In genomic region chr13:77916481-77916880, GRCh38 we compare ENCODE assay signal across 1 cellular context.
TF ChIP-seq lines count a peak whose summit lies in the region.

No MANE protein-coding gene starts in this region.

TF ChIP-seq in IMR-90, 13 proteins besides CTCF, POLR2A, EP300 and RAD21 (continued from another document):
- no peak for TF ChIP-seq USF2 (IDR thresholded peaks at IDR 0.05; ENCODE audit: low read depth, low read length)
- no peak for TF ChIP-seq RFX5 (IDR thresholded peaks at IDR 0.05; ENCODE audit: low read depth, low read length)
- no peak for TF ChIP-seq MXI1 (IDR thresholded peaks at IDR 0.05; ENCODE audit: borderline replicate concordance, low read depth, low read length)
- TF ChIP-seq RCOR1 (IDR thresholded peaks at IDR 0.05; ENCODE audit: insufficient replicate concordance, low read length) = no peak
- no peak for TF ChIP-seq BHLHE40 (IDR thresholded peaks at IDR 0.05; ENCODE audit: low read depth, low read length)
- no peak for TF ChIP-seq FOS (IDR thresholded peaks at IDR 0.05; ENCODE audit: low read depth, low read length)
- no peak for TF ChIP-seq SMC3 (IDR thresholded peaks at IDR 0.05; ENCODE audit: low read depth, low read length)
- no peak for TF ChIP-seq NFE2L2 (IDR thresholded peaks at IDR 0.05; ENCODE audit: low read depth, low read length)
- no peak for TF ChIP-seq CEBPB (IDR thresholded peaks at IDR 0.05; ENCODE audit: low read depth, low read length)
- TF ChIP-seq CHD1 (IDR thresholded peaks at IDR 0.05; ENCODE audit: low read depth, low read length) = no peak
- TF ChIP-seq MAZ (IDR thresholded peaks at IDR 0.05; ENCODE audit: borderline replicate concordance, low read depth, low read length) = no peak
